Comparison of ENCODE assay signal across 28 cellular contexts in the genomic region with DNA sequence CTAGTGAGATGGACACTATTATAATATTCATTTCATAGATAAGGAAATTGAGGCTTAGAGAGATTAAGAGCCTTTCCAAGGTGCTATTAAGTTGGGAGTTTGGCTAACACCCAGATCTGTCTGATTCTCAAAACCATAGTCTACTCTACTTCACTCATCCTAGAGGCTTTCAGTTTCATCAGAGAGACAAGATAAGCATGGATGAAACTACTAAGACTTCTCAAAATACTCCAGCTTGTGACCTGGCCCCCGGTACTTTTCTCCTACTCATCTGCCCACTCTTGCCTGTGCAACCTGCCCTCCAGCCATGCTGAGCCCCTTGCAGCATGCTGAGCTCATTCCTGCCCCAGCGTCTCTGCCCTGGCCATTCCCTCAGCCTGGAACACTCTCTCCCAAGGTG.
"Had no signal": no experiment of that assay in that cellular context is flagged by ENCODE, and none has a peak within 500 bp of the region (broad histone marks: within the 10 kb centered on the region; RNA-seq: fewer than 3 reads in every experiment).

No MANE protein-coding gene starts in this region.

- H3K9me3 Mint-ChIP-seq: activated CD4-positive, alpha-beta T cell treated with anti-CD3 and anti-CD28 coated beads, Interleukin-2, amount 10 ng/mL, durations not matched to agents 24 days and 14 days; activated naive CD4-positive, alpha-beta T cell treated with anti-CD3 and anti-CD28 coated beads for 36 hours; activated naive CD4-positive, alpha-beta T cell treated with anti-CD3 and anti-CD28 coated beads, Interleukin-2, amount 50 U/mL, for 72 hours; activated T-cell treated with anti-CD3 and anti-CD28 coated beads, Interleukin-2, amount 50 U/mL, for 24 hours; activated T-helper 2 cell treated with anti-CD3 and anti-CD28 coated beads, Interferon-gamma antibody, Interleukin-2, Interleukin-4, amounts not matched to agents 10 μg/mL and 5 μg/mL and 100 μg/mL, durations not matched to agents 14 hours and 24 hours and 36 hours; T-cell had no signal

- DNase-seq: activated CD4-positive, alpha-beta T cell treated with anti-CD3 and anti-CD28 coated beads, Interleukin-2, amount 10 ng/mL, durations not matched to agents 24 days and 14 days; activated CD4-positive, alpha-beta T cell treated with anti-CD3 and anti-CD28 coated beads, Interleukin-2, amount 50 U/mL, for 4 hours; activated CD8-positive, alpha-beta T cell treated with anti-CD3 and anti-CD28 coated beads, Interleukin-2, amount 10 ng/mL, durations not matched to agents 7 days and 5 days; activated gamma-delta T cell; activated naive CD4-positive, alpha-beta T cell treated with anti-CD3 and anti-CD28 coated beads for 36 hours; activated T-cell treated with anti-CD3 and anti-CD28 coated beads, Interleukin-2, amount 50 U/mL, for 24 hours; adrenal gland; body of pancreas; NCI-H1105; NCI-H1417 treated with DMSO at 0.1 percent for 48 hours; NCI-H187 treated with DMSO at 0.1 percent for 48 hours; NCI-H2081; NCI-H2171 treated with DMSO at 0.1 percent for 48 hours; NCI-H345; NCI-H526; NCI-H748 treated with DMSO at 0.1 percent for 48 hours; PC-9; SIG-M5; T-cell; T-helper 2 cell; T-helper 9 cell had no signal

- H3K4me3 ChIP-seq: adrenal gland, body of pancreas, breast epithelium, coronary artery, PC-9 had no signal

- H3K27ac ChIP-seq: adrenal gland, body of pancreas, breast epithelium, coronary artery, PC-9, RWPE1 had no signal

- H3K4me3 Mint-ChIP-seq: activated CD4-positive, alpha-beta T cell treated with anti-CD3 and anti-CD28 coated beads, Interleukin-2, amount 10 ng/mL, durations not matched to agents 24 days and 14 days; activated CD8-positive, alpha-beta T cell treated with anti-CD3 and anti-CD28 coated beads, Interleukin-2, amount 10 ng/mL, durations not matched to agents 7 days and 5 days; activated naive CD4-positive, alpha-beta T cell treated with anti-CD3 and anti-CD28 coated beads for 36 hours; activated T-cell treated with anti-CD3 and anti-CD28 coated beads, Interleukin-2, amount 50 U/mL, for 24 hours; T-cell had no signal

- H3K4me1 ChIP-seq: adrenal gland, breast epithelium had no signal

- H3K9me3 ChIP-seq: adrenal gland, body of pancreas, breast epithelium had no signal

- H3K4me1 Mint-ChIP-seq: activated CD4-positive, alpha-beta T cell treated with anti-CD3 and anti-CD28 coated beads, Interleukin-2, amount 10 ng/mL, durations not matched to agents 24 days and 14 days had no signal

- ATAC-seq: activated CD8-positive, alpha-beta T cell treated with anti-CD3 and anti-CD28 coated beads, Interleukin-2, amount 10 ng/mL, durations not matched to agents 7 days and 5 days; activated naive CD4-positive, alpha-beta T cell treated with anti-CD3 and anti-CD28 coated beads, Interleukin-2, amount 50 U/mL, for 72 hours; body of pancreas; Right ventricle myocardium inferior; SK-N-SH treated with all-trans-retinoic acid at 6 μM for 48 hours; T-cell had no signal

- H2AFZ ChIP-seq: PC-9 had no signal

- H3K27me3 ChIP-seq: body of pancreas, breast epithelium had no signal

- H3K36me3 ChIP-seq: adrenal gland, breast epithelium had no signal

- H3K36me3 Mint-ChIP-seq: activated naive CD4-positive, alpha-beta T cell treated with anti-CD3 and anti-CD28 coated beads, Interleukin-2, amount 50 U/mL, for 72 hours; T-cell had no signal

- H3K4me2 ChIP-seq: PC-9 had no signal

- H3K27ac Mint-ChIP-seq: activated CD4-positive, alpha-beta T cell treated with anti-CD3 and anti-CD28 coated beads, Interleukin-2, amount 10 ng/mL, durations not matched to agents 24 days and 14 days; activated CD8-positive, alpha-beta T cell treated with anti-CD3 and anti-CD28 coated beads, Interleukin-2, amount 10 ng/mL, durations not matched to agents 7 days and 5 days; activated naive CD4-positive, alpha-beta T cell treated with anti-CD3 and anti-CD28 coated beads for 36 hours; activated naive CD4-positive, alpha-beta T cell treated with anti-CD3 and anti-CD28 coated beads, Interleukin-2, amount 50 U/mL, for 72 hours; activated T-cell treated with anti-CD3 and anti-CD28 coated beads, Interleukin-2, amount 50 U/mL, for 24 hours; activated T-helper 2 cell treated with anti-CD3 and anti-CD28 coated beads, Interferon-gamma antibody, Interleukin-2, Interleukin-4, amounts not matched to agents 10 μg/mL and 5 μg/mL and 100 μg/mL, durations not matched to agents 14 hours and 24 hours and 36 hours; T-cell had no signal
